ENCODE assay signal across 19 cellular contexts in genomic region chr9:99124534-99124933, GRCh38.
"Had no signal": no experiment of that assay in that cellular context is flagged by ENCODE, and none has a peak within 500 bp of the region (broad histone marks: within the 10 kb centered on the region; RNA-seq: fewer than 3 reads in every experiment).

No MANE protein-coding gene starts in this region.

- H3K4me3 Mint-ChIP-seq: dendritic cell treated with granulocyte-macrophage colony-stimulating factor and Interleukin-4, amounts not matched to agents 40 ng/mL and 50 ng/mL, for 4 days; neural progenitor cell had no signal

- H3K4me3 ChIP-seq: esophagus squamous epithelium, gastroesophageal sphincter, neural progenitor cell, pancreas, uterus had no signal

- H3K9me3 ChIP-seq: esophagus squamous epithelium, gastroesophageal sphincter, pancreas, uterus had no signal

- H3K27me3 Mint-ChIP-seq: dendritic cell treated with granulocyte-macrophage colony-stimulating factor and Interleukin-4, amounts not matched to agents 40 ng/mL and 50 ng/mL, for 4 days; naive thymus-derived CD4-positive, alpha-beta T cell; progenitor cell of endocrine pancreas had no signal

- H3K9me3 Mint-ChIP-seq: dendritic cell treated with granulocyte-macrophage colony-stimulating factor and Interleukin-4, amounts not matched to agents 40 ng/mL and 50 ng/mL, for 4 days had no signal

- H3K27ac Mint-ChIP-seq: dendritic cell treated with granulocyte-macrophage colony-stimulating factor and Interleukin-4, amounts not matched to agents 40 ng/mL and 50 ng/mL, for 4 days; neural progenitor cell; progenitor cell of endocrine pancreas had no signal

- ATAC-seq: gastroesophageal sphincter; left cardiac atrium; left ventricle myocardium superior; naive thymus-derived CD4-positive, alpha-beta T cell; pancreas; right cardiac atrium had no signal

- FAIRE-seq: colon, kidney, pancreas, small intestine had no signal

- H3K27ac ChIP-seq: esophagus squamous epithelium, gastroesophageal sphincter, neural progenitor cell, pancreas, uterus had no signal

- DNase-seq: esophagus squamous epithelium; foreskin fibroblast; kidney; left cardiac atrium; left ventricle myocardium superior; naive thymus-derived CD4-positive, alpha-beta T cell; occipital lobe; pancreas; right cardiac atrium; small intestine; stimulated activated CD4-positive, alpha-beta T cell treated with anti-CD3 and anti-CD28 coated beads, Interleukin-2, amount 100 ng/mL, for 48 hours; stimulated activated naive CD4-positive, alpha-beta T cell treated with Interleukin-2 at 50 U/mL for 16 hours; trophoblast cell; uterus had no signal

- H2AFZ ChIP-seq: neural progenitor cell had no signal

- H3K36me3 ChIP-seq: esophagus squamous epithelium, gastroesophageal sphincter, neural progenitor cell, pancreas, uterus had no signal

- H3K4me2 ChIP-seq: neural progenitor cell had no signal

- H3K27me3 ChIP-seq: esophagus squamous epithelium, gastroesophageal sphincter, neural progenitor cell, pancreas, uterus had no signal

- H3K9ac ChIP-seq: neural progenitor cell had no signal
